Comparison of ENCODE assay signal across 19 cellular contexts in the genomic region with DNA sequence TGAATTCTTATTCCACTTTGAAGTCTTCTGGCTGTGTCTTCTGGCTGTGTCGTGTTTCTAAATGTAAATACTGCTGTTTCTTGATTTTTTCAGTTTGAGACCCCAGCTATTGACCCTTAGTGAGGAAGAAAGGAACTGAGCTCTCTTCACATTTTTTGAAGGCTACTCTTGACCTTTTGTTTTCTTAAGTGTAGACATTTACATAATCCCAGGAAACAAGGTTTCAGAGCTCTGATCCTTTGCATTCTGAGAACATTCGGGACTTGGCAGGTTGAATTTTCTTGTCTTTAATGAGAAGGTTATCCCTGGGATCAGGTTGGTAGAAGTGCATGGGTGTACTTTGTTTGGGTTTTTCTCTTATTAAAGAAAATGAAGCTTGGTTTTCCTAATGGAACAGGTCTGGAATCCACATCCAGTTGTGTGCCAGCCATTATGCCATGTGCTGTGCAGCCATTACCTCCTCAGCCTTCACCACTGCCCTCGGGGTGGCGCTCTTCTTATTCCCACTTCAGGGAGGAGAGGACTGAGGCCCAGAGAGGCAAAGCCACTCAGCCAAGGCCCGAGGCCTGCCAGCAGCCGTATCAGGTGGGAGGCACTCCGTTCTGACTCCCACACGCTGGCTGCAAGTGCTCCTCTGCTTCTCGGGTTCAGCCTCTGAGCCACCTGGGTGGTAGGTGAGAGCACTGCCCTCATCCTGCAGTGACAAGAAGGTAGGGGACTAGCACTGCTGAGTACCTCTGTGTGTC.
DNase-seq lines count a peak whose midpoint lies in the region; ATAC-seq, FAIRE-seq and TF ChIP-seq lines count a peak whose summit lies in the region.
"Had no signal": no experiment of that assay in that cellular context is flagged by ENCODE, and none has a peak within 500 bp of the region (broad histone marks: within the 10 kb centered on the region; RNA-seq: fewer than 3 reads in every experiment).

No MANE protein-coding gene starts in this region.

- POLR2A ChIA-PET in HEK293 (lab: Yijun Ruan, JAX) = interaction anchor here (1.0 kb wide), 1 partner anchor 10 kb away, joined by 3 read pairs; no protein-coding TSS in a partner anchor

- H3K27me3 Mint-ChIP-seq in osteocyte (ENCODE audit: unreplicated experiment) = peaks cover 2% of the 10 kb centered on the region

- H3K4me3 ChIP-seq in HEK293 (ENCODE audit: low read depth, low read length) = no peak overlapping the region

- no peak for TF ChIP-seq CTCF in HEK293 (tag by site-specific recombination; IDR thresholded peaks at IDR 0.05)
- TF ChIP-seq CTCF in osteocyte (IDR thresholded peaks at IDR 0.05) = no peak

- H3K36me3 ChIP-seq in HEK293 (ENCODE audit: control insufficient read depth in 2 of 2, insufficient read depth in 1 of 2, low read length in 2 of 2) = no peaks in the 10 kb centered on the region

- no peaks in the 10 kb centered on the region for H3K9me3 ChIP-seq in HEK293 (ENCODE audit: control insufficient read depth, insufficient read depth, low read depth, low read length)
- H3K9me3 ChIP-seq: SK-N-SH had no signal

- no peaks in the 10 kb centered on the region for H3K9me3 Mint-ChIP-seq in osteocyte (ENCODE audit: unreplicated experiment)

- DNase-seq in NCI-H69 (lab: John Stamatoyannopoulos, UW) (peak; percentile 53), iPS DF 19.7 (ENCODE audit: low read depth, low spot score) (peak; percentile 33), osteocyte (ENCODE audit: extremely low spot score, unreplicated experiment) (peak; percentile 79), GM12892 (ENCODE audit: insufficient read length) (no peak), sciatic nerve (ENCODE audit: low spot score) (no peak)
- DNase-seq: EL, IMR-90, Karpas-422, NCI-H1105, NCI-H1694, NCI-H2107, NCI-H2227 treated with DMSO at 0.1 percent for 48 hours, NCI-H524, Right ventricle myocardium superior, SK-N-SH had no signal

- H3K4me1 Mint-ChIP-seq in osteocyte (ENCODE audit: unreplicated experiment) = peaks cover 7% of the 10 kb centered on the region

- no peak for ATAC-seq in GM21528 (IDR thresholded peaks at IDR 0.05; ENCODE audit: low FRiP score, unreplicated experiment)
- ATAC-seq in sciatic nerve = no peak

- peaks cover 4% of the 10 kb centered on the region; the same call in 1 of the 2 replicates for H3K4me1 ChIP-seq in HEK293 (ENCODE audit: control insufficient read depth, insufficient read depth, low read length)

- CTCF ChIA-PET in HEK293 (lab: Yijun Ruan, JAX) = interaction anchor here (0.6 to 1.5 kb wide), 4 partner anchors 10 to 1098 kb away, joined by 3 to 7 read pairs (median 4); no protein-coding TSS in a partner anchor

- no peak overlapping the region for H3K27ac Mint-ChIP-seq in osteocyte (ENCODE audit: unreplicated experiment)

- no peak overlapping the region for H3K27ac ChIP-seq in HEK293 (ENCODE audit: extremely low read depth, low read depth, low read length)
- H3K27ac ChIP-seq: C4-2B had no signal

- intact Hi-C loops in sciatic nerve (cut with DNase I) = no loop called here

- peaks cover 7% of the 10 kb centered on the region for H3K36me3 Mint-ChIP-seq in osteocyte (ENCODE audit: unreplicated experiment)

- no peak for FAIRE-seq in GM12892 (lab: Jason Lieb, UNC)
- FAIRE-seq: RCC 7860 had no signal

- no peak for TF ChIP-seq POLR2A in GM12892 (IDR thresholded peaks at IDR 0.05; ENCODE audit: low read depth, low read length)

- H3K4me3 Mint-ChIP-seq in osteocyte (ENCODE audit: unreplicated experiment) = no peak overlapping the region

TF ChIP-seq in HEK293, 187 proteins besides CTCF, POLR2A, EP300 and RAD21:
- TF ChIP-seq, protein P1, sequence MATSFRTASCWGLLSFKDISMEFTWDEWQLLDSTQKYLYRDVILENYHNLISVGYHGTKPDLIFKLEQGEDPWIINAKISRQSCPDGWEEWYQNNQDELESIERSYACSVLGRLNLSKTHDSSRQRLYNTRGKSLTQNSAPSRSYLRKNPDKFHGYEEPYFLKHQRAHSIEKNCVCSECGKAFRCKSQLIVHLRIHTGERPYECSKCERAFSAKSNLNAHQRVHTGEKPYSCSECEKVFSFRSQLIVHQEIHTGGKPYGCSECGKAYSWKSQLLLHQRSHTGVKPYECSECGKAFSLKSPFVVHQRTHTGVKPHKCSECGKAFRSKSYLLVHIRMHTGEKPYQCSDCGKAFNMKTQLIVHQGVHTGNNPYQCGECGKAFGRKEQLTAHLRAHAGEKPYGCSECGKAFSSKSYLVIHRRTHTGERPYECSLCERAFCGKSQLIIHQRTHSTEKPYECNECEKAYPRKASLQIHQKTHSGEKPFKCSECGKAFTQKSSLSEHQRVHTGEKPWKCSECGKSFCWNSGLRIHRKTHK (tag by site-specific recombination; IDR thresholded peaks at IDR 0.05) = no peak
- TF ChIP-seq EGR2 (tag by site-specific recombination; IDR thresholded peaks at IDR 0.05; ENCODE audit: low read depth) = peak; percentile 66
- no peak for TF ChIP-seq SETDB1 (IDR thresholded peaks at IDR 0.05; ENCODE audit: insufficient read length, low read length)
- TF ChIP-seq ZFHX2 (tag by site-specific recombination; conservative IDR thresholded peaks at IDR 0.05) = peak; percentile 80

Comparison
In these comparisons a context has a peak if more than half of its experiments do, and no peak if none do; other contexts are left out.
1. DNase-seq: peak in NCI-H69 (single experiment), iPS DF 19.7 (single experiment) and osteocyte (single experiment); none in GM12892 (single experiment) and sciatic nerve (single experiment).